41 cellular contexts compared by ENCODE assay signal in the genomic region with DNA sequence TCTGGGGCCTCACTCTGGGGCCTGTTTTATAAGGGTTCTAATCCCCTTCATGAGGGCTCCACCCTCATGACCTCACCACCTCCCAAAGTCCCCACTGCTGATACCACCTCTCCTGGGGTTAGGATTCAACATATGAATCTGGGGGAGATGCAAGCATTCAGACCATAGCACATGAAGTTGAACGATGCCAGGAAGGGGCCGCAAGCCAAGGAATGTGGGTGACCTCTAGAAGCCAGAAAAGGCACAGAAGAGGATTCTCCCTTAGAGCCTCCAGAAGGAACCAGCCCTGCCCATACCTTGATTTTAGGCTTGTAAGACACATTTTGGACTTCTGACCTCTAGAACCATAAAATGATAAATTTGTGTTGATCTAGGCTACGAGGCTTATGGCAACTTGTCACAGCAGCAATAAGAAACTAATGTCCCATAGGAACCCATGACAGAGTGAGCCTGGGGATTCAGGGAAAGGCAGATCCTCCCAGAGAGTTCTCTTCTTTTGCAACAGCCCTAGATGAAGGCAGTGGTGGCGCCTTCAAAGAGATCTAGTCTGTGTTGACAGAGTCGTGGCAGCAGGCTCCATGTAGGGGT. TPM values are rescaled to one million over a fixed set of nuclear protein-coding genes. Genes with fewer than 3 reads are reported as not detected.
"Had no signal": no experiment of that assay in that cellular context is flagged by ENCODE, and none has a peak within 500 bp of the region (broad histone marks: within the 10 kb centered on the region; RNA-seq: fewer than 3 reads in every experiment).

No MANE protein-coding gene starts in this region.

- H3K4me1 ChIP-seq: ascending aorta had no signal

- H3K9me3 ChIP-seq: ascending aorta, MG63 had no signal

- H3K27ac ChIP-seq: ascending aorta, cardiac muscle cell, PC-9, RWPE1, VCaP had no signal

- H3K27me3 ChIP-seq: ascending aorta had no signal

- H3K36me3 ChIP-seq: ascending aorta, cardiac muscle cell, MG63 had no signal

- ATAC-seq: activated T-cell treated with anti-CD3 and anti-CD28 coated beads, Interleukin-2, amount 50 U/mL, for 4 hours; Right ventricle myocardium inferior; SK-N-SH treated with all-trans-retinoic acid at 6 μM for 48 hours had no signal

- H3K36me3 Mint-ChIP-seq: activated CD4-positive, alpha-beta memory T cell treated with anti-CD3 and anti-CD28 coated beads for 36 hours; activated naive CD4-positive, alpha-beta T cell treated with anti-CD3 and anti-CD28 coated beads, Interleukin-2, amount 50 U/mL, for 24 hours; activated naive CD8-positive, alpha-beta T cell treated with anti-CD3 and anti-CD28 coated beads, Interleukin-2, amount 10 ng/mL, durations not matched to agents 7 days and 5 days had no signal

- H3K4me1 Mint-ChIP-seq: activated B cell treated with CpG ODN at 0.5 μM for 24 hours; activated naive CD4-positive, alpha-beta T cell treated with anti-CD3 and anti-CD28 coated beads, Interleukin-2, amount 50 U/mL, for 24 hours; activated naive CD8-positive, alpha-beta T cell treated with anti-CD3 and anti-CD28 coated beads, Interleukin-2, amount 10 ng/mL, durations not matched to agents 7 days and 5 days had no signal

- H3K9me3 Mint-ChIP-seq: activated B cell treated with CpG ODN at 0.5 μM for 24 hours; activated CD4-positive, alpha-beta memory T cell treated with anti-CD3 and anti-CD28 coated beads for 36 hours; activated naive CD4-positive, alpha-beta T cell treated with anti-CD3 and anti-CD28 coated beads, Interleukin-2, amount 50 U/mL, for 24 hours; activated naive CD8-positive, alpha-beta T cell treated with anti-CD3 and anti-CD28 coated beads, Interleukin-2, amount 10 ng/mL, durations not matched to agents 7 days and 5 days; activated T-cell treated with anti-CD3 and anti-CD28 coated beads, Interleukin-2, amount 50 U/mL, for 4 hours; activated T-helper 1 cell treated with anti-CD3 and anti-CD28 coated beads, Interleukin-12 subunit alpha, Interleukin-12 subunit beta, Interleukin-2, Interleukin-4 antibody, amounts not matched to agents 30 ng/mL and 10 ng/mL and 1 ng/mL, durations not matched to agents 14 hours and 24 hours and 36 hours had no signal

- FAIRE-seq: RCC 7860 had no signal

- H3K4me3 Mint-ChIP-seq: activated B cell treated with CpG ODN at 0.5 μM for 24 hours; activated CD4-positive, alpha-beta memory T cell treated with anti-CD3 and anti-CD28 coated beads for 36 hours; activated naive CD4-positive, alpha-beta T cell treated with anti-CD3 and anti-CD28 coated beads, Interleukin-2, amount 50 U/mL, for 24 hours; activated naive CD8-positive, alpha-beta T cell treated with anti-CD3 and anti-CD28 coated beads, Interleukin-2, amount 10 ng/mL, durations not matched to agents 7 days and 5 days; activated T-cell treated with anti-CD3 and anti-CD28 coated beads, Interleukin-2, amount 50 U/mL, for 4 hours; activated T-helper 1 cell treated with anti-CD3 and anti-CD28 coated beads, Interleukin-12 subunit alpha, Interleukin-12 subunit beta, Interleukin-2, Interleukin-4 antibody, amounts not matched to agents 30 ng/mL and 10 ng/mL and 1 ng/mL, durations not matched to agents 14 hours and 24 hours and 36 hours had no signal

- H3K4me3 ChIP-seq: ascending aorta, cardiac muscle cell, MG63, PC-9 had no signal

- DNase-seq: activated B cell treated with CpG ODN at 0.5 μM for 24 hours; activated CD4-positive, alpha-beta memory T cell treated with anti-CD3 and anti-CD28 coated beads for 36 hours; activated CD4-positive, alpha-beta T cell treated with anti-CD3 and anti-CD28 coated beads for 4 hours; activated CD4-positive, alpha-beta T cell treated with anti-CD3 and anti-CD28 coated beads, Interleukin-2, amount 50 U/mL, for 1 hour; activated CD4-positive, CD25-positive, alpha-beta regulatory T cell treated with anti-CD3 and anti-CD28 coated beads, Interleukin-2, amount 50 U/mL, for 72 hours; activated CD8-positive, alpha-beta memory T cell treated with anti-CD3 and anti-CD28 coated beads, Interleukin-2, amount 50 U/mL, for 4 hours; activated gamma-delta T cell; activated naive CD4-positive, alpha-beta T cell treated with Interleukin-2 at 50 U/mL for 16 hours; activated naive CD8-positive, alpha-beta T cell treated with anti-CD3 and anti-CD28 coated beads, Interleukin-2, amount 10 ng/mL, durations not matched to agents 7 days and 5 days; activated T-cell treated with anti-CD3 and anti-CD28 coated beads for 4 hours; activated T-cell treated with anti-CD3 and anti-CD28 coated beads, Interleukin-2, amount 50 U/mL, for 4 hours; amygdala; cerebellar nuclear complex; Kasumi-1; KG1; MG63; MV-4-11; NCI-H1092; NCI-H1436 treated with DMSO at 0.1 percent for 48 hours; NCI-H1694 treated with DMSO at 0.1 percent for 48 hours; NCI-H2029 treated with DMSO at 0.1 percent for 48 hours; NCI-H2107; NCI-H2171; NCI-H510A; NCI-H526; NCI-H748 treated with DMSO at 0.1 percent for 48 hours; NK-92 treated with Interleukin-12 subunit alpha and Interleukin-12 subunit beta, amount 100 ng/mL, for 24 hours; PC-9; SIG-M5; T-helper 1 cell; T-helper 2 cell; T-helper 9 cell had no signal

- H3K27ac Mint-ChIP-seq: activated B cell treated with CpG ODN at 0.5 μM for 24 hours; activated CD4-positive, alpha-beta memory T cell treated with anti-CD3 and anti-CD28 coated beads for 36 hours; activated naive CD4-positive, alpha-beta T cell treated with anti-CD3 and anti-CD28 coated beads, Interleukin-2, amount 50 U/mL, for 24 hours; activated naive CD8-positive, alpha-beta T cell treated with anti-CD3 and anti-CD28 coated beads, Interleukin-2, amount 10 ng/mL, durations not matched to agents 7 days and 5 days; activated T-helper 1 cell treated with anti-CD3 and anti-CD28 coated beads, Interleukin-12 subunit alpha, Interleukin-12 subunit beta, Interleukin-2, Interleukin-4 antibody, amounts not matched to agents 30 ng/mL and 10 ng/mL and 1 ng/mL, durations not matched to agents 14 hours and 24 hours and 36 hours had no signal

RNA-seq across cellular contexts. Expression of a gene that starts 27.9 kb away (rescaled TPM):
- total RNA-seq: activated B cell treated with CpG ODN at 0.5 μM for 24 hours; activated CD4-positive, alpha-beta memory T cell treated with anti-CD3 and anti-CD28 coated beads for 36 hours; activated naive CD8-positive, alpha-beta T cell treated with anti-CD3 and anti-CD28 coated beads, Interleukin-2, amount 10 ng/mL, durations not matched to agents 7 days and 5 days; activated T-cell treated with anti-CD3 and anti-CD28 coated beads, Interleukin-2, amount 50 U/mL, for 4 hours; activated T-helper 1 cell treated with anti-CD3 and anti-CD28 coated beads, Interleukin-12 subunit alpha, Interleukin-12 subunit beta, Interleukin-2, Interleukin-4 antibody, amounts not matched to agents 30 ng/mL and 10 ng/mL and 1 ng/mL, durations not matched to agents 14 hours and 24 hours and 36 hours; ascending aorta; PC-9 had no signal
- polyA plus RNA-seq: cardiac muscle cell had no signal
